Comparison of ENCODE assay signal across 20 cellular contexts in the genomic region with DNA sequence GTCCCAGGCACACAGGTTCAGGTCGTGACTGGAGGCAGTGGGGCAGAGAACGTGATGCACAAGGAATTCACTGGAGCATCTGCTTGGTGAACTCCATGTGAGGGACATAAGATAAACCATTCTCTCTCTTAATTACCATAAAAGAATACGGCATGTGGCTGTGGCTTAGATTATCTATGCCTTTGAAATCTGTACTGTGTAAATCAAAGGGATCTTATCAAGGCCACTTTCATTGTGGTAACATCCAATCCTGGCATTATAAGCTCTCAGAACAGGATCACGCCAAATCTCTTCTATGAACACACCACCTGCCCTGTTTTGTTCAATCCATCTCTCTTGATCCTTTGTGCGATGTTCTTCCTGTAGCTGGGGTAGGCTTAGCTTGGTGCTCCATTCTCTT.
"Had no signal": no experiment of that assay in that cellular context is flagged by ENCODE, and none has a peak within 500 bp of the region (broad histone marks: within the 10 kb centered on the region; RNA-seq: fewer than 3 reads in every experiment).

No MANE protein-coding gene starts in this region.

- DNase-seq: dorsolateral prefrontal cortex; effector CD4-positive, alpha-beta T cell; hypothalamus; immature natural killer cell; islet precursor cell; kidney glomerular epithelial cell; left colon; left ventricle myocardium superior; lower lobe of right lung; naive thymus-derived CD8-positive, alpha-beta T cell; pancreas; right lobe of liver; small intestine; stimulated activated CD4-positive, alpha-beta T cell treated with anti-CD3 and anti-CD28 coated beads, Interleukin-15, amount 100 ng/mL, for 24 hours; stimulated activated CD4-positive, alpha-beta T cell treated with anti-CD3 and anti-CD28 coated beads, Interleukin-2, amount 100 ng/mL, for 48 hours; stimulated activated naive B cell treated with anti-CD40 and anti-IgM and Interleukin-4, amounts not matched to agents 10 μg/mL and 1 μg/mL and 100 μg/mL, for 72 hours; upper lobe of left lung had no signal

- H3K27me3 ChIP-seq: neutrophil, pancreas, right lobe of liver, tibial nerve, upper lobe of left lung had no signal

- H3K36me3 ChIP-seq: lower lobe of right lung, neutrophil, pancreas, right lobe of liver, thoracic aorta, tibial nerve, upper lobe of left lung had no signal

- H3K4me3 ChIP-seq: dorsolateral prefrontal cortex, lower lobe of right lung, pancreas, right lobe of liver, thoracic aorta, tibial nerve, upper lobe of left lung had no signal

- ATAC-seq: left colon; left ventricle myocardium superior; lower lobe of right lung; naive thymus-derived CD8-positive, alpha-beta T cell; pancreas; right lobe of liver; stimulated activated naive B cell treated with anti-CD40 and anti-IgM and Interleukin-4, amounts not matched to agents 10 μg/mL and 1 μg/mL and 100 μg/mL, for 72 hours had no signal

- H3K27ac ChIP-seq: dorsolateral prefrontal cortex, lower lobe of right lung, neutrophil, pancreas, right lobe of liver, thoracic aorta, upper lobe of left lung had no signal

- H3K9me3 ChIP-seq: lower lobe of right lung, neutrophil, pancreas, right lobe of liver, thoracic aorta, tibial nerve, upper lobe of left lung had no signal

- H3K4me1 ChIP-seq: lower lobe of right lung, pancreas, right lobe of liver, upper lobe of left lung had no signal
